ENCODE assay signal across 1 cellular context in the genomic region with DNA sequence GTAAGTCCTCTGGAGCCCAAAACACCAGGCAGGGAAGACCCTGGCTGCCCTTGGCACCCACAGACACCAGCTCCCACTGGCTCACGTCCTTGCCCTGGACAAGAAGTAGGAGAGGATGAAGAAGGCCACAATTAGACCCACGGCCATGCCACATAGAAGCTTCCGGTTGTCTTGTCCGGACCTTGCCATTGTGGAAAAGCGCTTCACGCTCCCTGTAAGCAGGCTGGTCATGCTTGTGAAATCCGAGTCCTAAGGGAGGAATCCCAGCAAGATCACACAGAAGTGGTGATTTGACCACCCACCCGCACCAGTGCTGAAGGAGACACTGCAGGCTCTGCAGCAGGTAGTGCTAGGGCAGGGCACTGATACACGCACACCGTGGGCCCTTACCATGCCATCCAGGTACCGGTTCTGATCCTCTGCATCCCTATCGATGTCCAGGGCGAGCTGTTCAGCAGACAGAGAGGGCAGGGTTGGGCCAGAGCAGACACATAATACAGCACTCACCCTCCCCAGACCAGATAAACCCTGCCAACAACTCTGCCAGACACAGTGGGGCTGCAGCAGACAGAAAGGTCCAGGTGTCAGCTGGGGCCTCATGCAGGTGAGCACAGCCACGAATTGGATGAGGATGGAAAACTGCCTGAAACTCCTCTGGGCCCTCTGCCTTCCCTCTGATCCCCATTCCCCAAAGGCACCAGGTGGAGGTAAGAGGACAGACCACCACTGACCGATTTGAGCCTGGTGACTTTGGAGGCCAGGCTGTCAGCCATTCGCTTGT.
TF ChIP-seq lines count a peak whose summit lies in the region.

No MANE protein-coding gene starts in this region.

TF ChIP-seq in GM12878, 131 proteins besides CTCF, POLR2A, EP300 and RAD21:
- TF ChIP-seq SP1 (IDR thresholded peaks at IDR 0.05; ENCODE audit: low read depth, low read length) (no peak), RUNX3 (IDR thresholded peaks at IDR 0.05; ENCODE audit: low read length) (no peak), MEF2B (IDR thresholded peaks at IDR 0.05; ENCODE audit: partially characterized antibody, poor library complexity, severe bottlenecking) (no peak)
